1 cellular context compared by ENCODE assay signal in genomic region chr14:105283899-105284298, GRCh38.
TF ChIP-seq lines count a peak whose summit lies in the region.

No MANE protein-coding gene starts in this region.

TF ChIP-seq in H1, 55 proteins besides CTCF, POLR2A, EP300 and RAD21:
- TF ChIP-seq CHD7 (IDR thresholded peaks at IDR 0.05; ENCODE audit: insufficient replicate concordance, low read length) (no peak), EZH2 (IDR thresholded peaks at IDR 0.05; ENCODE audit: low read depth, low read length, severe bottlenecking) (no peak), CHD2 (IDR thresholded peaks at IDR 0.05; ENCODE audit: low read length) (no peak), ATF2 (IDR thresholded peaks at IDR 0.05; ENCODE audit: low read length) (no peak), YY1 (IDR thresholded peaks at IDR 0.05; ENCODE audit: low read depth, low read length) (no peak), SUZ12 (IDR thresholded peaks at IDR 0.05; ENCODE audit: low read length) (no peak), SP1 (IDR thresholded peaks at IDR 0.05; ENCODE audit: low read depth, low read length) (no peak), PHF8 (conservative IDR thresholded peaks at IDR 0.05; ENCODE audit: low read depth, low read length) (no peak), ZNF274 (IDR thresholded peaks at IDR 0.05; ENCODE audit: borderline replicate concordance, extremely low read depth, low read length) (no peak), RFX5 (IDR thresholded peaks at IDR 0.05; ENCODE audit: borderline replicate concordance, low read depth, low read length) (no peak), TBP (IDR thresholded peaks at IDR 0.05; ENCODE audit: low read depth, low read length) (no peak), BACH1 (IDR thresholded peaks at IDR 0.05; ENCODE audit: low read length) (no peak), POLR2AphosphoS5 (IDR thresholded peaks at IDR 0.05; ENCODE audit: low read depth, low read length) (no peak), JUN (IDR thresholded peaks at IDR 0.05; ENCODE audit: low read depth, low read length) (no peak), TCF12 (IDR thresholded peaks at IDR 0.05; ENCODE audit: low read depth, low read length) (no peak)
- TF ChIP-seq, protein P1, sequence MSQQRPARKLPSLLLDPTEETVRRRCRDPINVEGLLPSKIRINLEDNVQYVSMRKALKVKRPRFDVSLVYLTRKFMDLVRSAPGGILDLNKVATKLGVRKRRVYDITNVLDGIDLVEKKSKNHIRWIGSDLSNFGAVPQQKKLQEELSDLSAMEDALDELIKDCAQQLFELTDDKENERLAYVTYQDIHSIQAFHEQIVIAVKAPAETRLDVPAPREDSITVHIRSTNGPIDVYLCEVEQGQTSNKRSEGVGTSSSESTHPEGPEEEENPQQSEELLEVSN (IDR thresholded peaks at IDR 0.05), result no peak
